Comparison of ENCODE assay signal across 16 cellular contexts in the genomic region with DNA sequence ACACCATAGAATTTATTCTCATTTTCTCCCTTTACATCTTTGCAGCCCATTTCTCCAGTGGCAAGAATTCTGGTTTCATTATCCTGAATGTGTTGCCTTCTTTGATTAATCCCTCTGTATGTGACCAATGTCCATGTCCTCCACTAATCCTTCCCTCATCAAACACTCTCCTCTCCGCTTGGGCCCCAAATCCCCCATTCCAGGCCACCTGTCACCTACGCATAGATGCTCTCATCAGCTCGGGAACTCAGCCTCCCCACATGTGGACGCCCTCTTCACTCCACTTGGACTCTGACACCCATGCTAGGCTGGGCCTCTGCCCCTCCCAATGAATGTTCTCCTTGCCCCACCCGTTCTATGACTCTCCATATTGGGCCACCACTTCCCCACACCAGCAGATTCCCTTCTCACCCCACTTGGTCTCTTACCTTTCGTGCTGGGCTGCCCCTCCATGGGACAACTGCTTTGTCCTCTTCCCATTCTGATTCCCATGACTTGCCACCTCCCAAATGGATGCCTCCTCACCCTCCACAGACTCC. TPM values are rescaled to one million over a fixed set of nuclear protein-coding genes. Genes with fewer than 3 reads are reported as not detected.
DNase-seq lines count a peak whose midpoint lies in the region; ATAC-seq and TF ChIP-seq lines count a peak whose summit lies in the region.
"Had no signal": no experiment of that assay in that cellular context is flagged by ENCODE, and none has a peak within 500 bp of the region (broad histone marks: within the 10 kb centered on the region; RNA-seq: fewer than 3 reads in every experiment).

No MANE protein-coding gene starts in this region.

- intact Hi-C loops in left colon (cut with DNase I, micrococcal nuclease): no loop called here

- H3K9me3 ChIP-seq in SJSA1 (replicated peaks): no peaks in the 10 kb centered on the region
- no peaks in the 10 kb centered on the region for H3K9me3 ChIP-seq in tibial nerve
- no peaks in the 10 kb centered on the region for H3K9me3 ChIP-seq in BE2C
- H3K9me3 ChIP-seq: Caco-2 had no signal

- DNase-seq in NCI-H82 (lab: John Stamatoyannopoulos, UW) (peak; percentile 91), SJSA1 (ENCODE audit: low read depth in 1 of 2, low spot score in 2 of 2) (peak in 1 of 2 experiments; percentile 33), left colon (peak in 1 of 2 donors; percentile 22), tibial nerve (ENCODE audit: low spot score in 2 of 2) (no peak), NCI-H2029 treated with DMSO at 0.1 percent for 48 hours (lab: John Stamatoyannopoulos, UW) (no peak), BE2C (no peak)
- DNase-seq: ACHN; Caco-2; CD4-positive, alpha-beta T cell; GOT3; H7 had no signal

- H3K27me3 ChIP-seq in SJSA1 (replicated peaks) (no peaks in the 10 kb centered on the region), tibial nerve (no peaks in the 10 kb centered on the region), BE2C (no peaks in the 10 kb centered on the region)

- TF ChIP-seq POLR2A in tibial nerve (IDR thresholded peaks at IDR 0.05): no peak

- WGBS in tibial nerve, 2 donors: 89 to 92% methylated on average over 6 of the region's 6 CpGs

- TF ChIP-seq EP300 in tibial nerve (IDR thresholded peaks at IDR 0.05): no peak

- TF ChIP-seq CTCF in tibial nerve (IDR thresholded peaks at IDR 0.05): no peak
- no peak for TF ChIP-seq CTCF in BE2C (IDR thresholded peaks at IDR 0.05; ENCODE audit: low read depth, low read length)

- H3K4me1 ChIP-seq in SJSA1 (replicated peaks) (peaks cover 47% of the 10 kb centered on the region), tibial nerve (no peaks in the 10 kb centered on the region), BE2C (no peaks in the 10 kb centered on the region)

- ATAC-seq in left colon (peak; percentile 93), HG02938 (IDR thresholded peaks at IDR 0.05; ENCODE audit: unreplicated experiment) (no peak)
- ATAC-seq: HCT116 had no signal

- H3K4me3 ChIP-seq in SJSA1: no peak overlapping the region
- no peak overlapping the region for H3K4me3 ChIP-seq in tibial nerve
- no peak overlapping the region for H3K4me3 ChIP-seq in BE2C (ENCODE audit: low read depth, low read length)

- H3K27ac ChIP-seq in SJSA1 (peak overlapping the region; percentile 86), tibial nerve (no peak overlapping the region)
- H3K27ac ChIP-seq: C4-2B had no signal

- H3K36me3 ChIP-seq in SJSA1 (no peaks in the 10 kb centered on the region), tibial nerve (no peaks in the 10 kb centered on the region), BE2C (no peaks in the 10 kb centered on the region)

RNA-seq across cellular contexts. Expression of gene RBM20, which starts 18.7 kb away (rescaled TPM):
- 16.5 and 17.0 TPM in 2 replicates for total RNA-seq in SJSA1 (2014; rRNA removed; shearing (Covaris generic))
- 1 to 10 TPM in 1 of 2 donors, under 1 TPM in 1; 0.92 to 1.9 TPM for total RNA-seq in left colon
- 1 to 10 TPM; 1.3 to 8.7 (median 2.7) TPM for total RNA-seq in tibial nerve
- polyA plus RNA-seq in BE2C (2012; ENCODE audit: insufficient read depth, insufficient read length, low read depth): 31.0 TPM
- polyA plus RNA-seq: BJ, IgD-negative memory B cell had no signal

RNA-seq across cellular contexts. Expression of gene SMC3, which starts 57.9 kb away (rescaled TPM):
- 65.0 and 69.5 TPM in 2 replicates for total RNA-seq in SJSA1 (2014; rRNA removed; shearing (Covaris generic))
- total RNA-seq in left colon (10 to 100 TPM; 23.7 to 25.5 TPM), tibial nerve (10 to 100 TPM; 31.0 to 41.4 (median 33.4) TPM)
- polyA plus RNA-seq in BE2C (2012; ENCODE audit: insufficient read depth, insufficient read length, low read depth): 42.9 TPM
